8 cellular contexts compared by ENCODE assay signal in genomic region chr4:113263274-113263673, GRCh38.
"Had no signal": no experiment of that assay in that cellular context is flagged by ENCODE, and none has a peak within 500 bp of the region (broad histone marks: within the 10 kb centered on the region; RNA-seq: fewer than 3 reads in every experiment).

No MANE protein-coding gene starts in this region.

- H2AFZ ChIP-seq: GM23338 had no signal

- H3K27me3 Mint-ChIP-seq: IgD-negative memory B cell had no signal

- H3K4me2 ChIP-seq: GM23338 had no signal

- FAIRE-seq: H1, H54, HTR-8/SVneo had no signal

- DNase-seq: H9, HCEC 1CT, KBM-7 had no signal

- ATAC-seq: GM23338 had no signal

- H3K4me3 Mint-ChIP-seq: GM23338, H9, IgD-negative memory B cell had no signal

- H3K4me3 ChIP-seq: GM23338 had no signal

- H3K27ac Mint-ChIP-seq: GM23338, H9, IgD-negative memory B cell had no signal
